Comparison of ENCODE assay signal across 26 cellular contexts in the genomic region with DNA sequence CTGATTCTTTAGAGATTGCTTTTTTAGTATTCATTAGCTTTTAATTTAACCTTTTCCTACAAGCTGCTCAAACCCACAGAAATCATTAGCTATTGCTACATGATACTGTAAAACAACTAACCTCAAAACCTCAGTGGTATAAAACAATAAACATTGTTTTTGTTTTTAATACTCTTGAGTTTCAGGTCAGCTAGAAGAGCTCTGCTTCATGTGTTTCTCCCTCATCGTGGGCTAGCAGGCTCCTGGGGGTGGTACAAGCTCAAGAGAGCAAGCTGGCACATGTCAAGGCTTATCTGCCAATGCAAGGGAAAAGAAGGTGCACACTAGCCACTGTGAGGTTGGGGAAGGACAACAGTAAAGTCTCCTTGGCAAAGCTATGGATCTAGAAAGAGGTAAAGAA.
A peak's percentile ranks its signal among the peaks of the same experiment; 100 is the strongest.
DNase-seq lines count a peak whose midpoint lies in the region; ATAC-seq, FAIRE-seq and TF ChIP-seq lines count a peak whose summit lies in the region.
"Had no signal": no experiment of that assay in that cellular context is flagged by ENCODE, and none has a peak within 500 bp of the region (broad histone marks: within the 10 kb centered on the region; RNA-seq: fewer than 3 reads in every experiment).

No MANE protein-coding gene starts in this region.

- TF ChIP-seq POLR2A in adrenal gland (IDR thresholded peaks at IDR 0.05), result no peak

- no peaks in the 10 kb centered on the region for H4K20me1 ChIP-seq in KMS-11 (ENCODE audit: insufficient read depth)
- H4K20me1 ChIP-seq: BLaER1 treated with 17β-estradiol and CSF1 and Interleukin-3, amounts not matched to agents 10 nM and 100 nM had no signal

- H3K9me3 Mint-ChIP-seq in nephron progenitor cell, result peaks cover 20% of the 10 kb centered on the region
- H3K9me3 Mint-ChIP-seq: CD4-positive, alpha-beta T cell had no signal

- peak overlapping the region; percentile 49 for H3K4me2 ChIP-seq in KMS-11
- H3K4me2 ChIP-seq: A549; BLaER1 treated with 17β-estradiol and CSF1 and Interleukin-3, amounts not matched to agents 10 nM and 100 nM had no signal

- intact Hi-C loops in adrenal gland (cut with DNase I), result no loop called here

- peak; percentile 56 for ATAC-seq in GM18867 (IDR thresholded peaks at IDR 0.05; ENCODE audit: unreplicated experiment)
- ATAC-seq: A549, HCT116 had no signal

- no peaks in the 10 kb centered on the region for H3K4me1 Mint-ChIP-seq in nephron progenitor cell
- H3K4me1 Mint-ChIP-seq: CD14-positive monocyte, H9 had no signal

- H3K9ac ChIP-seq in KMS-11, result no peak overlapping the region
- H3K9ac ChIP-seq: BLaER1 treated with 17β-estradiol and CSF1 and Interleukin-3, amounts not matched to agents 10 nM and 100 nM; GM23248 had no signal

- H3K4me3 ChIP-seq in KMS-11 (IDR thresholded peaks at IDR 0.05; ENCODE audit: insufficient read depth, low read depth, low read length), result no peak overlapping the region
- no peak overlapping the region for H3K4me3 ChIP-seq in adrenal gland
- H3K4me3 ChIP-seq: A549; BLaER1 treated with 17β-estradiol and CSF1 and Interleukin-3, amounts not matched to agents 10 nM and 100 nM; GM23248 had no signal

- H3K36me3 Mint-ChIP-seq in nephron progenitor cell (ENCODE audit: low read depth), result no peaks in the 10 kb centered on the region
- H3K36me3 Mint-ChIP-seq: CD14-positive monocyte had no signal

- H3K36me3 ChIP-seq in KMS-11 (ENCODE audit: insufficient read depth), result no peaks in the 10 kb centered on the region
- H3K36me3 ChIP-seq in adrenal gland (replicated peaks in 1 of 2), result no peaks in the 10 kb centered on the region
- H3K36me3 ChIP-seq: BE2C; BLaER1 treated with 17β-estradiol and CSF1 and Interleukin-3, amounts not matched to agents 10 nM and 100 nM had no signal

- DNase-seq in NCI-H1105 (lab: John Stamatoyannopoulos, UW), result peak; percentile 2
- DNase-seq in NCI-H1105 treated with DMSO at 0.1 percent for 48 hours (lab: John Stamatoyannopoulos, UW), result no peak
- no peak for DNase-seq in nephron progenitor cell
- DNase-seq in adrenal gland, result no peak
- DNase-seq in GM19239 (ENCODE audit: insufficient read length, low spot score), result no peak
- DNase-seq: 8988T; ACHN; AML-193; BE2C; Calu3; CD4-positive, alpha-beta T cell; COR-L47; DMS79; EL; GDM1; GM23248; H9 had no signal

- no peaks in the 10 kb centered on the region for H3K9me3 ChIP-seq in adrenal gland (replicated peaks in 1 of 3)
- H3K9me3 ChIP-seq: A549; BE2C; BLaER1 treated with 17β-estradiol and CSF1 and Interleukin-3, amounts not matched to agents 10 nM and 100 nM had no signal

- no peak for FAIRE-seq in GM19239 (lab: Jason Lieb, UNC)
- FAIRE-seq: A549, GM12891, GM18507, H1 had no signal

- H3K27ac ChIP-seq in KMS-11 (no peak overlapping the region), adrenal gland (no peak overlapping the region)
- H3K27ac ChIP-seq: A549; BLaER1 treated with 17β-estradiol and CSF1 and Interleukin-3, amounts not matched to agents 10 nM and 100 nM; GM23248 had no signal

- no peaks in the 10 kb centered on the region for H3K79me2 ChIP-seq in KMS-11 (ENCODE audit: insufficient read depth, low read depth)

- peak overlapping the region; percentile 12 for H3K27ac Mint-ChIP-seq in nephron progenitor cell
- H3K27ac Mint-ChIP-seq: CD14-positive monocyte; CD4-positive, alpha-beta T cell had no signal

- WGBS in adrenal gland, 4 donors, result 42 to 53% (median 46%) methylated on average over 1 of the region's 1 CpG

- H2AFZ ChIP-seq in KMS-11 (ENCODE audit: low read depth), result no peak overlapping the region
- H2AFZ ChIP-seq: GM23248 had no signal

- H3K4me1 ChIP-seq in KMS-11 (ENCODE audit: low read depth, poor library complexity, severe bottlenecking) (peaks cover 44% of the 10 kb centered on the region), adrenal gland (replicated peaks in 1 of 2) (no peaks in the 10 kb centered on the region)
- H3K4me1 ChIP-seq: A549; BE2C; BLaER1 treated with 17β-estradiol and CSF1 and Interleukin-3, amounts not matched to agents 10 nM and 100 nM had no signal

- no peak overlapping the region for H3K4me3 Mint-ChIP-seq in nephron progenitor cell
- H3K4me3 Mint-ChIP-seq: CD14-positive monocyte; CD4-positive, alpha-beta T cell; H9 had no signal

- TF ChIP-seq CTCF in KMS-11 (conservative IDR thresholded peaks at IDR 0.05; ENCODE audit: low read depth, low read length) (no peak), nephron progenitor cell (IDR thresholded peaks at IDR 0.05) (no peak), adrenal gland (IDR thresholded peaks at IDR 0.05) (no peak)

- H3K27me3 Mint-ChIP-seq in nephron progenitor cell (ENCODE audit: low read depth, poor library complexity), result peaks cover 5% of the 10 kb centered on the region

- H3K27me3 ChIP-seq in KMS-11 (ENCODE audit: insufficient read depth, low read depth), result no peaks in the 10 kb centered on the region
- H3K27me3 ChIP-seq in adrenal gland, result no peaks in the 10 kb centered on the region
- H3K27me3 ChIP-seq: BE2C; BLaER1 treated with 17β-estradiol and CSF1 and Interleukin-3, amounts not matched to agents 10 nM and 100 nM had no signal
